In the genomic region with DNA sequence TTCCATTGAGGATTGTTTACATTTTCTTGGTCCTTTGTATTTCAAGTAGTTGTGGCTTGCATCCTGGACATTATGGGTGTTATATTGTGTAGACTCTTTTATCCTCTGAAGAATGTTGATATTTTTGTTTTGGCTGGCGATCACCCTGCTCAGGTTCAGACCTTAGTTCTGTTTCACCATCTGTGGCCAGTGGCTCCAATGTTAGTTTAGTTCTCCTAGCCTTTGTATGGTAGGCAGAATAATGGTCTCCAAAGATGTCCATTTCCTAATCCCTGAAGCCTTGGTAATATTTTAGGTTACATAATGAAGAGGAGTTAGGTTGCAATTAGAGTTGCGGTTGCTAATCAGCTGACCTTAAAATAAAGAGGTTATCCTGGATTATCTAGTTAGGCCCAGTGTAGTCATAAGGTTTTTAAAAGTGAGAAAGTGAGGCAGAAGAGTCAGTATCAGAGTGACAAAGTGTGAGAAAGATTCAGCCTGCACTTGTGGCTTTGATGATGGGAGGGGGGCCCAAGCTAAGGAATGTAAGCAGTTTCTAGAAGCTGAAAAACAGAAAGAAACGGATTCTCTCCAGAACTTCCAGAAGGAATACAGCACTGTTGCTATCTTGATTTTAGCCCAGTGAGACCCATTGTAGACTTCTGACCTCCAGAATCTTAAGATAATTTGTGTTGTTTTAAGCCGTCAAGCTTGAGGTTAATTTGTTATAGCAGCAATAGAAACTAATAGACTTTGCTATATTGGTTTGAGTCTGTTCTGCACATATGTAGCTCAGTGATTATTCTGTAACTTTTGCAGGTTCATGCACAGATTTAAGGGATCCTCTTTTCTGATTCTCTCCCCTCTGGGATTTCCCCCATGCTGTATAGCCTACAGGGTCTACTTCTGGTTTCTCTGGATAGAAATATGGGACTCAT, we compare ENCODE assay signal across 8 cellular contexts. TPM values are rescaled to one million over a fixed set of nuclear protein-coding genes. Genes with fewer than 3 reads are reported as not detected.
DNase-seq lines count a peak whose midpoint lies in the region; ATAC-seq and TF ChIP-seq lines count a peak whose summit lies in the region.

No MANE protein-coding gene starts in this region.

- peak overlapping the region; percentile 76 for H3K4me3 ChIP-seq in CD4-positive, CD25-positive, alpha-beta regulatory T cell (ENCODE audit: low read depth, low read length)
- no peak overlapping the region for H3K4me3 ChIP-seq in brain microvascular endothelial cell (ENCODE audit: low read depth, low read length)
- no peak overlapping the region for H3K4me3 ChIP-seq in MM.1S (ENCODE audit: low read length)

- H3K27me3 ChIP-seq in CD4-positive, CD25-positive, alpha-beta regulatory T cell (ENCODE audit: control insufficient read depth, insufficient read depth, low read length) = no peaks in the 10 kb centered on the region
- H3K27me3 ChIP-seq in brain microvascular endothelial cell (replicated peaks) (no peaks in the 10 kb centered on the region), MM.1S (replicated peaks; ENCODE audit: insufficient read depth, low read length) (no peaks in the 10 kb centered on the region)

- no peaks in the 10 kb centered on the region for H3K9me3 Mint-ChIP-seq in CD4-positive, CD25-positive, alpha-beta regulatory T cell

- H3K9ac ChIP-seq in MM.1S (ENCODE audit: low read length) = no peak overlapping the region

- no peaks in the 10 kb centered on the region for H3K9me2 ChIP-seq in MM.1S (replicated peaks; ENCODE audit: insufficient read depth, low read length)

- H2AFZ ChIP-seq in MM.1S (ENCODE audit: low read length) = no peak overlapping the region

- no peak overlapping the region for H3K4me2 ChIP-seq in MM.1S (ENCODE audit: low read depth, low read length)

- H3K4me3 Mint-ChIP-seq in CD4-positive, CD25-positive, alpha-beta regulatory T cell = peak overlapping the region; percentile 71 to 87 (median 84)

- peaks cover 63% of the 10 kb centered on the region for H3K79me2 ChIP-seq in MM.1S (ENCODE audit: low read length)

- H3K27ac Mint-ChIP-seq in CD4-positive, CD25-positive, alpha-beta regulatory T cell = peak overlapping the region; percentile 80 to 93 (median 85)

- DNase-seq in CD4-positive, CD25-positive, alpha-beta regulatory T cell = peak in 1 of 3 donors; percentile 45
- DNase-seq in activated T-helper 9 cell treated with anti-CD3 and anti-CD28 coated beads, Interleukin-2, amount 50 U/mL, for 16 hours (ENCODE audit: low read depth) = peak; percentile 17
- DNase-seq in brain microvascular endothelial cell (no peak), MM.1S (no peak), NCI-H2227 treated with DMSO at 0.1 percent for 48 hours (lab: John Stamatoyannopoulos, UW) (no peak), head of caudate nucleus (no peak)

- H3K4me1 Mint-ChIP-seq in CD4-positive, CD25-positive, alpha-beta regulatory T cell = peaks cover 50 to 89% (median 73%) of the 10 kb centered on the region in 4 donors

- peaks cover 9% of the 10 kb centered on the region; the same call in 1 of the 2 replicates for H4K20me1 ChIP-seq in MM.1S (ENCODE audit: insufficient read depth, low read length)

- no peaks in the 10 kb centered on the region for H3K27me3 Mint-ChIP-seq in CD4-positive, CD25-positive, alpha-beta regulatory T cell

- TF ChIP-seq CTCF in brain microvascular endothelial cell (IDR thresholded peaks at IDR 0.05; ENCODE audit: low read depth, low read length, missing control alignments) = no peak
- no peak for TF ChIP-seq CTCF in MM.1S (IDR thresholded peaks at IDR 0.05; ENCODE audit: low read length)

- H3F3A ChIP-seq in MM.1S (ENCODE audit: insufficient read depth, low read length) = peaks cover 18% of the 10 kb centered on the region

- peaks cover 69% of the 10 kb centered on the region for H3K4me1 ChIP-seq in CD4-positive, CD25-positive, alpha-beta regulatory T cell (ENCODE audit: control insufficient read depth, insufficient read depth, low read length, poor library complexity, severe bottlenecking)
- peaks cover 22% of the 10 kb centered on the region for H3K4me1 ChIP-seq in MM.1S (ENCODE audit: low read length)

- peak; percentile 13 to 23 for ATAC-seq in CD4-positive, CD25-positive, alpha-beta regulatory T cell (ENCODE audit: low read depth in 2 of 2)
- ATAC-seq in GM18907 (IDR thresholded peaks at IDR 0.05; ENCODE audit: unreplicated experiment) (peak; percentile 42), HG03064 (IDR thresholded peaks at IDR 0.05; ENCODE audit: low read depth, unreplicated experiment) (peak; percentile 41)

- peaks cover 2% of the 10 kb centered on the region for H3K36me3 ChIP-seq in CD4-positive, CD25-positive, alpha-beta regulatory T cell (ENCODE audit: control insufficient read depth, insufficient read depth, low read length)
- H3K36me3 ChIP-seq in brain microvascular endothelial cell (replicated peaks) (no peaks in the 10 kb centered on the region), MM.1S (replicated peaks; ENCODE audit: insufficient read depth, low read length) (no peaks in the 10 kb centered on the region; the same call in 1 of the 2 replicates)

- in situ Hi-C loops in brain microvascular endothelial cell (cut with HindIII; ENCODE audit: low pct_ligation_motif_present, low sequenced_read_pairs) = no loop called here

- H3K36me3 Mint-ChIP-seq in CD4-positive, CD25-positive, alpha-beta regulatory T cell = peaks cover 5% of the 10 kb centered on the region

- intact Hi-C loops in head of caudate nucleus (cut with DNase I) = no loop called here

- H3K9me3 ChIP-seq in CD4-positive, CD25-positive, alpha-beta regulatory T cell (ENCODE audit: control insufficient read depth in 2 of 2, low read length in 2 of 2) = no peaks in the 10 kb centered on the region
- H3K9me3 ChIP-seq in MM.1S (replicated peaks; ENCODE audit: insufficient read depth, low read length) = no peaks in the 10 kb centered on the region

- H3K27ac ChIP-seq in CD4-positive, CD25-positive, alpha-beta regulatory T cell (ENCODE audit: insufficient read depth, low read length, poor library complexity, severe bottlenecking) = peak overlapping the region; percentile 67
- no peak overlapping the region for H3K27ac ChIP-seq in brain microvascular endothelial cell
- no peak overlapping the region for H3K27ac ChIP-seq in MM.1S (ENCODE audit: low read length)

RNA-seq across cellular contexts. Expression of gene LNPEP, which starts 21.5 kb away (rescaled TPM):
- total RNA-seq in CD4-positive, CD25-positive, alpha-beta regulatory T cell = 95.7 TPM
- 10 to 100 TPM; 39.6 to 45.4 (median 42.6) TPM for polyA plus RNA-seq in CD4-positive, CD25-positive, alpha-beta regulatory T cell
